Comparison of ENCODE assay signal across 1 cellular context in genomic region chr14:74516451-74517155, GRCh38.
TF ChIP-seq lines count a peak whose summit lies in the region.

No MANE protein-coding gene starts in this region.

TF ChIP-seq in HCT116, 20 proteins besides CTCF, POLR2A, EP300 and RAD21 (continued from another document):
- TF ChIP-seq TCF7L2 (IDR thresholded peaks at IDR 0.05; ENCODE audit: borderline replicate concordance, extremely low read depth, insufficient read depth, insufficient read length) (no peak), MAX (IDR thresholded peaks at IDR 0.05) (no peak), REST (IDR thresholded peaks at IDR 0.05; ENCODE audit: low read depth) (no peak), ZBTB33 (IDR thresholded peaks at IDR 0.05; ENCODE audit: extremely low read depth, insufficient replicate concordance, low read length) (no peak), ELF1 (IDR thresholded peaks at IDR 0.05; ENCODE audit: borderline replicate concordance, low read depth) (no peak), SRF (IDR thresholded peaks at IDR 0.05; ENCODE audit: low read depth) (no peak), CEBPB (IDR thresholded peaks at IDR 0.05; ENCODE audit: low read depth) (no peak), ZFX (IDR thresholded peaks at IDR 0.05) (no peak), SP1 (IDR thresholded peaks at IDR 0.05; ENCODE audit: low read depth) (no peak)
